Comparison of ENCODE assay signal across 21 cellular contexts in genomic region chr1:119003413-119004128, GRCh38. TPM values are rescaled to one million over a fixed set of nuclear protein-coding genes. Genes with fewer than 3 reads are reported as not detected.
"Had no signal": no experiment of that assay in that cellular context is flagged by ENCODE, and none has a peak within 500 bp of the region (broad histone marks: within the 10 kb centered on the region; RNA-seq: fewer than 3 reads in every experiment).

No MANE protein-coding gene starts in this region.

- H3K4me3 Mint-ChIP-seq: activated B cell treated with CpG ODN at 0.5 μM for 24 hours; activated CD4-positive, alpha-beta memory T cell treated with anti-CD3 and anti-CD28 coated beads for 36 hours; activated naive CD8-positive, alpha-beta T cell; activated T-helper 1 cell treated with anti-CD3 and anti-CD28 coated beads, Interleukin-12 subunit alpha, Interleukin-12 subunit beta, Interleukin-2, Interleukin-4 antibody, amounts not matched to agents 30 ng/mL and 10 ng/mL and 1 ng/mL, durations not matched to agents 14 hours and 24 hours and 36 hours; T-helper 2 cell treated with Interferon-gamma antibody and Interleukin-4, amounts not matched to agents 5 μg/mL and 100 μg/mL, for 36 hours had no signal

- DNase-seq: activated B cell treated with CpG ODN at 0.5 μM for 24 hours; activated CD4-positive, alpha-beta memory T cell treated with anti-CD3 and anti-CD28 coated beads for 36 hours; activated CD4-positive, alpha-beta T cell treated with anti-CD3 and anti-CD28 coated beads for 4 hours; activated T-cell treated with anti-CD3 and anti-CD28 coated beads for 4 hours; amniotic stem cell; foreskin keratinocyte; islet precursor cell; left lung; mammary epithelial cell; pancreas; stimulated activated CD4-positive, alpha-beta T cell treated with anti-CD3 and anti-CD28 coated beads, Interleukin-12 subunit alpha, Interleukin-12 subunit beta, amount 100 ng/mL, for 4 hours; stimulated activated CD4-positive, alpha-beta T cell treated with anti-CD3 and anti-CD28 coated beads, Interleukin-1b, Interleukin-23, amount 100 ng/mL, for 48 hours; stimulated activated CD8-positive, alpha-beta memory T cell treated with anti-CD3 and anti-CD28 coated beads, Interleukin-4, amount 100 ng/mL, for 48 hours; stimulated activated naive CD4-positive, alpha-beta T cell; substantia nigra; tibial artery had no signal

- H3K36me3 ChIP-seq: left lung, pancreas, tibial artery had no signal

- H3K27ac ChIP-seq: foreskin keratinocyte, hepatocyte, left lung, pancreas had no signal

- H3K9me3 Mint-ChIP-seq: activated B cell treated with CpG ODN at 0.5 μM for 24 hours; T-helper 2 cell treated with Interferon-gamma antibody and Interleukin-4, amounts not matched to agents 5 μg/mL and 100 μg/mL, for 36 hours had no signal

- H3K27ac Mint-ChIP-seq: activated B cell treated with CpG ODN at 0.5 μM for 24 hours; activated CD4-positive, alpha-beta memory T cell treated with anti-CD3 and anti-CD28 coated beads for 36 hours; activated naive CD8-positive, alpha-beta T cell; activated T-helper 1 cell treated with anti-CD3 and anti-CD28 coated beads, Interleukin-12 subunit alpha, Interleukin-12 subunit beta, Interleukin-2, Interleukin-4 antibody, amounts not matched to agents 30 ng/mL and 10 ng/mL and 1 ng/mL, durations not matched to agents 14 hours and 24 hours and 36 hours; T-helper 2 cell treated with Interferon-gamma antibody and Interleukin-4, amounts not matched to agents 5 μg/mL and 100 μg/mL, for 36 hours had no signal

- H3K79me2 ChIP-seq: hepatocyte had no signal

- ATAC-seq: foreskin keratinocyte, left lung, pancreas had no signal

- H2AFZ ChIP-seq: hepatocyte had no signal

- H3K4me2 ChIP-seq: hepatocyte had no signal

- H3K4me3 ChIP-seq: hepatocyte, left lung, pancreas, tibial artery had no signal

- H3K9me3 ChIP-seq: left lung, pancreas had no signal

RNA-seq across cellular contexts. Expression of gene TBX15, which starts 15.4 kb away (rescaled TPM):
- total RNA-seq: activated CD4-positive, alpha-beta memory T cell treated with anti-CD3 and anti-CD28 coated beads for 36 hours; activated T-helper 1 cell treated with anti-CD3 and anti-CD28 coated beads, Interleukin-12 subunit alpha, Interleukin-12 subunit beta, Interleukin-2, Interleukin-4 antibody, amounts not matched to agents 30 ng/mL and 10 ng/mL and 1 ng/mL, durations not matched to agents 14 hours and 24 hours and 36 hours; epithelial cell of proximal tubule; foreskin keratinocyte had no signal
- polyA plus RNA-seq: foreskin keratinocyte had no signal
